ENCODE assay signal across 1 cellular context in the genomic region with DNA sequence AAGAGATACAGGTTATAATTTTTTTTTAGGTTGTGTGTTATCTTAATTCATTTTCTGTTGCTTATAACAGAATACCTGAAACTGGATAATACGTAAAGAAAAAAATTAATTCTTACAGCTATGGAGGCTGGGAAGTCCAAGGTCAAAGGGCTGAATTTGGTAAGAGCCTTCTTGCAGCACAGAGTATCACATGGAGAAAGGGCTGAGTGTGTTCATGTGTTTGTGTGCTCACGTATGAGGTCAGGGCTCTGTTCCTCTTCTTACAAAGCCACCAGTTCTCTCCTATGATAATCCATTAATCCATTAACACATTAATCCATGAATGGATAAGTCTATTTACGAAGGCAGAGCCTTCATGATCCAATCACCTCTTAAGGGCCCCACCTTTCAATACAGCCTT.
TF ChIP-seq lines count a peak whose summit lies in the region.

No MANE protein-coding gene starts in this region.

TF ChIP-seq in GM23338, 12 proteins besides CTCF, POLR2A, EP300 and RAD21 (continued from another document):
- TF ChIP-seq, protein P1, sequence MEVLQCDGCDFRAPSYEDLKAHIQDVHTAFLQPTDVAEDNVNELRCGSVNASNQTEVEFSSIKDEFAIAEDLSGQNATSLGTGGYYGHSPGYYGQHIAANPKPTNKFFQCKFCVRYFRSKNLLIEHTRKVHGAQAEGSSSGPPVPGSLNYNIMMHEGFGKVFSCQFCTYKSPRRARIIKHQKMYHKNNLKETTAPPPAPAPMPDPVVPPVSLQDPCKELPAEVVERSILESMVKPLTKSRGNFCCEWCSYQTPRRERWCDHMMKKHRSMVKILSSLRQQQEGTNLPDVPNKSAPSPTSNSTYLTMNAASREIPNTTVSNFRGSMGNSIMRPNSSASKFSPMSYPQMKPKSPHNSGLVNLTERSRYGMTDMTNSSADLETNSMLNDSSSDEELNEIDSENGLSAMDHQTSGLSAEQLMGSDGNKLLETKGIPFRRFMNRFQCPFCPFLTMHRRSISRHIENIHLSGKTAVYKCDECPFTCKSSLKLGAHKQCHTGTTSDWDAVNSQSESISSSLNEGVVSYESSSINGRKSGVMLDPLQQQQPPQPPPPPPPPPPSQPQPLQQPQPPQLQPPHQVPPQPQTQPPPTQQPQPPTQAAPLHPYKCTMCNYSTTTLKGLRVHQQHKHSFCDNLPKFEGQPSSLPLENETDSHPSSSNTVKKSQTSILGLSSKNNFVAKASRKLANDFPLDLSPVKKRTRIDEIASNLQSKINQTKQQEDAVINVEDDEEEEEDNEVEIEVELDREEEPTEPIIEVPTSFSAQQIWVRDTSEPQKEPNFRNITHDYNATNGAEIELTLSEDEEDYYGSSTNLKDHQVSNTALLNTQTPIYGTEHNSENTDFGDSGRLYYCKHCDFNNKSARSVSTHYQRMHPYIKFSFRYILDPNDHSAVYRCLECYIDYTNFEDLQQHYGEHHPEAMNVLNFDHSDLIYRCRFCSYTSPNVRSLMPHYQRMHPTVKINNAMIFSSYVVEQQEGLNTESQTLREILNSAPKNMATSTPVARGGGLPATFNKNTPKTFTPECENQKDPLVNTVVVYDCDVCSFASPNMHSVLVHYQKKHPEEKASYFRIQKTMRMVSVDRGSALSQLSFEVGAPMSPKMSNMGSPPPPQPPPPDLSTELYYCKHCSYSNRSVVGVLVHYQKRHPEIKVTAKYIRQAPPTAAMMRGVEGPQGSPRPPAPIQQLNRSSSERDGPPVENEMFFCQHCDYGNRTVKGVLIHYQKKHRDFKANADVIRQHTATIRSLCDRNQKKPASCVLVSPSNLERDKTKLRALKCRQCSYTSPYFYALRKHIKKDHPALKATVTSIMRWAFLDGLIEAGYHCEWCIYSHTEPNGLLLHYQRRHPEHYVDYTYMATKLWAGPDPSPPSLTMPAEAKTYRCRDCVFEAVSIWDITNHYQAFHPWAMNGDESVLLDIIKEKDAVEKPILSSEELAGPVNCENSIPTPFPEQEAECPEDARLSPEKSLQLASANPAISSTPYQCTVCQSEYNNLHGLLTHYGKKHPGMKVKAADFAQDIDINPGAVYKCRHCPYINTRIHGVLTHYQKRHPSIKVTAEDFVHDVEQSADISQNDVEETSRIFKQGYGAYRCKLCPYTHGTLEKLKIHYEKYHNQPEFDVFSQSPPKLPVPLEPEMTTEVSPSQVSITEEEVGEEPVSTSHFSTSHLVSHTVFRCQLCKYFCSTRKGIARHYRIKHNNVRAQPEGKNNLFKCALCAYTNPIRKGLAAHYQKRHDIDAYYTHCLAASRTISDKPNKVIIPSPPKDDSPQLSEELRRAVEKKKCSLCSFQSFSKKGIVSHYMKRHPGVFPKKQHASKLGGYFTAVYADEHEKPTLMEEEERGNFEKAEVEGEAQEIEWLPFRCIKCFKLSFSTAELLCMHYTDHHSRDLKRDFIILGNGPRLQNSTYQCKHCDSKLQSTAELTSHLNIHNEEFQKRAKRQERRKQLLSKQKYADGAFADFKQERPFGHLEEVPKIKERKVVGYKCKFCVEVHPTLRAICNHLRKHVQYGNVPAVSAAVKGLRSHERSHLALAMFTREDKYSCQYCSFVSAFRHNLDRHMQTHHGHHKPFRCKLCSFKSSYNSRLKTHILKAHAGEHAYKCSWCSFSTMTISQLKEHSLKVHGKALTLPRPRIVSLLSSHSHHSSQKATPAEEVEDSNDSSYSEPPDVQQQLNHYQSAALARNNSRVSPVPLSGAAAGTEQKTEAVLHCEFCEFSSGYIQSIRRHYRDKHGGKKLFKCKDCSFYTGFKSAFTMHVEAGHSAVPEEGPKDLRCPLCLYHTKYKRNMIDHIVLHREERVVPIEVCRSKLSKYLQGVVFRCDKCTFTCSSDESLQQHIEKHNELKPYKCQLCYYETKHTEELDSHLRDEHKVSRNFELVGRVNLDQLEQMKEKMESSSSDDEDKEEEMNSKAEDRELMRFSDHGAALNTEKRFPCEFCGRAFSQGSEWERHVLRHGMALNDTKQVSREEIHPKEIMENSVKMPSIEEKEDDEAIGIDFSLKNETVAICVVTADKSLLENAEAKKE (CRISPR knock-in tag; IDR thresholded peaks at IDR 0.05): no peak
- TF ChIP-seq, protein P2, sequence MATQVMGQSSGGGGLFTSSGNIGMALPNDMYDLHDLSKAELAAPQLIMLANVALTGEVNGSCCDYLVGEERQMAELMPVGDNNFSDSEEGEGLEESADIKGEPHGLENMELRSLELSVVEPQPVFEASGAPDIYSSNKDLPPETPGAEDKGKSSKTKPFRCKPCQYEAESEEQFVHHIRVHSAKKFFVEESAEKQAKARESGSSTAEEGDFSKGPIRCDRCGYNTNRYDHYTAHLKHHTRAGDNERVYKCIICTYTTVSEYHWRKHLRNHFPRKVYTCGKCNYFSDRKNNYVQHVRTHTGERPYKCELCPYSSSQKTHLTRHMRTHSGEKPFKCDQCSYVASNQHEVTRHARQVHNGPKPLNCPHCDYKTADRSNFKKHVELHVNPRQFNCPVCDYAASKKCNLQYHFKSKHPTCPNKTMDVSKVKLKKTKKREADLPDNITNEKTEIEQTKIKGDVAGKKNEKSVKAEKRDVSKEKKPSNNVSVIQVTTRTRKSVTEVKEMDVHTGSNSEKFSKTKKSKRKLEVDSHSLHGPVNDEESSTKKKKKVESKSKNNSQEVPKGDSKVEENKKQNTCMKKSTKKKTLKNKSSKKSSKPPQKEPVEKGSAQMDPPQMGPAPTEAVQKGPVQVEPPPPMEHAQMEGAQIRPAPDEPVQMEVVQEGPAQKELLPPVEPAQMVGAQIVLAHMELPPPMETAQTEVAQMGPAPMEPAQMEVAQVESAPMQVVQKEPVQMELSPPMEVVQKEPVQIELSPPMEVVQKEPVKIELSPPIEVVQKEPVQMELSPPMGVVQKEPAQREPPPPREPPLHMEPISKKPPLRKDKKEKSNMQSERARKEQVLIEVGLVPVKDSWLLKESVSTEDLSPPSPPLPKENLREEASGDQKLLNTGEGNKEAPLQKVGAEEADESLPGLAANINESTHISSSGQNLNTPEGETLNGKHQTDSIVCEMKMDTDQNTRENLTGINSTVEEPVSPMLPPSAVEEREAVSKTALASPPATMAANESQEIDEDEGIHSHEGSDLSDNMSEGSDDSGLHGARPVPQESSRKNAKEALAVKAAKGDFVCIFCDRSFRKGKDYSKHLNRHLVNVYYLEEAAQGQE (IDR thresholded peaks at IDR 0.05; ENCODE audit: unreplicated experiment): no peak
- TF ChIP-seq EZH2 (IDR thresholded peaks at IDR 0.05; ENCODE audit: low read depth, unreplicated experiment): no peak
